Comparison of ENCODE assay signal across 1 cellular context in the genomic region with DNA sequence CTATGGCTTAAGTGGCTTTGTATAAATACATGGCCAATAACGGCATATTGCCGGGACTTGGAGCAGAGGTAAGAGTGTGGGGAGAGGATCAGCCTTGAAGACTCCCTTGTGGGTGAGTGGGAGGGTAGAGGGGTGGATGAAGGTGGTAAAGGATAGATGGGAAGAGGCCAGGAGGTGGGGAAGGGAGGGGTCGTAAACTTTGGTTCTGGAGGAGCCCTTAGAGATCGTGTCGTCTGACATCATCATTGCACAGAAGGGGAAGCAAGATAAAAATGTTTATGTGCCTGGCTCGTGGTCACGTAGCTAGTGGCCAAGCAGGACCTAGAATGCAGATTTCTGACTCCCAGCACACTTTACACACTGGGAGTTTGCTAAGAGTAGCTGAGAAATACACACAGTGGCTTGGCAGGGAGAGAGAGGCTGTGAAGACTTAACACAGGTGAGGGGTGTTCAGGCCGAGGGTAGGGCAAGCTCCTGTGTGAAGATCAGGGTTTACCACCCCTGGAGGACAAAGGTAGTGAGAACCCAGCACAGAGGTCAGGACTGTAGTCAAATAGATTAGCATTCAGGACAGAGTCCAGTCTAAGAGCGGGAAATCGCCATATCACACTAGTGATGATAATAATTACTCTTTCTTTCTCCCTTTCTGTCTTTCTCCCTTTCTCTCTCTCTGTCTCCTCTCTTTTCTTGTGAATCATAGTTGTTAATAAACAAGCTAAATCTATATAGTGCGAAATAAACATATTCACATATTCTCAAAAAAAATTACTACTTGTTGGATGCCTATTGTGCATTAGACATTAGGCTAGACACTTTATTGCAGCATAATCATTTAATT.
TF ChIP-seq lines count a peak whose summit lies in the region.

No MANE protein-coding gene starts in this region.

TF ChIP-seq in HEK293, 187 proteins besides CTCF, POLR2A, EP300 and RAD21 (continued from another document):
- TF ChIP-seq KLF1 (tag by site-specific recombination; IDR thresholded peaks at IDR 0.05) (peak; percentile 58), ZNF398 (tag by site-specific recombination; IDR thresholded peaks at IDR 0.05) (peak; percentile 85), ZBTB48 (tag by site-specific recombination; IDR thresholded peaks at IDR 0.05) (peak; percentile 92), PRDM10 (tag by site-specific recombination; IDR thresholded peaks at IDR 0.05) (0 out of 2 replicates have a peak, but pooled peaks have one; percentile 21), EGR2 (tag by site-specific recombination; IDR thresholded peaks at IDR 0.05; ENCODE audit: low read depth) (peak; percentile 97), ZBTB20 (tag by site-specific recombination; IDR thresholded peaks at IDR 0.05) (peak; percentile 36; the same call in 1 of the 2 replicates)
- TF ChIP-seq, protein P1, sequence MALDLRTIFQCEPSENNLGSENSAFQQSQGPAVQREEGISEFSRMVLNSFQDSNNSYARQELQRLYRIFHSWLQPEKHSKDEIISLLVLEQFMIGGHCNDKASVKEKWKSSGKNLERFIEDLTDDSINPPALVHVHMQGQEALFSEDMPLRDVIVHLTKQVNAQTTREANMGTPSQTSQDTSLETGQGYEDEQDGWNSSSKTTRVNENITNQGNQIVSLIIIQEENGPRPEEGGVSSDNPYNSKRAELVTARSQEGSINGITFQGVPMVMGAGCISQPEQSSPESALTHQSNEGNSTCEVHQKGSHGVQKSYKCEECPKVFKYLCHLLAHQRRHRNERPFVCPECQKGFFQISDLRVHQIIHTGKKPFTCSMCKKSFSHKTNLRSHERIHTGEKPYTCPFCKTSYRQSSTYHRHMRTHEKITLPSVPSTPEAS (tag by site-specific recombination; IDR thresholded peaks at IDR 0.05): no peak
- TF ChIP-seq, protein P2, sequence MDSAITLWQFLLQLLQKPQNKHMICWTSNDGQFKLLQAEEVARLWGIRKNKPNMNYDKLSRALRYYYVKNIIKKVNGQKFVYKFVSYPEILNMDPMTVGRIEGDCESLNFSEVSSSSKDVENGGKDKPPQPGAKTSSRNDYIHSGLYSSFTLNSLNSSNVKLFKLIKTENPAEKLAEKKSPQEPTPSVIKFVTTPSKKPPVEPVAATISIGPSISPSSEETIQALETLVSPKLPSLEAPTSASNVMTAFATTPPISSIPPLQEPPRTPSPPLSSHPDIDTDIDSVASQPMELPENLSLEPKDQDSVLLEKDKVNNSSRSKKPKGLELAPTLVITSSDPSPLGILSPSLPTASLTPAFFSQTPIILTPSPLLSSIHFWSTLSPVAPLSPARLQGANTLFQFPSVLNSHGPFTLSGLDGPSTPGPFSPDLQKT (IDR thresholded peaks at IDR 0.05; ENCODE audit: borderline replicate concordance, low read depth, low read length): no peak
